ENCODE assay signal across 1 cellular context in the genomic region with DNA sequence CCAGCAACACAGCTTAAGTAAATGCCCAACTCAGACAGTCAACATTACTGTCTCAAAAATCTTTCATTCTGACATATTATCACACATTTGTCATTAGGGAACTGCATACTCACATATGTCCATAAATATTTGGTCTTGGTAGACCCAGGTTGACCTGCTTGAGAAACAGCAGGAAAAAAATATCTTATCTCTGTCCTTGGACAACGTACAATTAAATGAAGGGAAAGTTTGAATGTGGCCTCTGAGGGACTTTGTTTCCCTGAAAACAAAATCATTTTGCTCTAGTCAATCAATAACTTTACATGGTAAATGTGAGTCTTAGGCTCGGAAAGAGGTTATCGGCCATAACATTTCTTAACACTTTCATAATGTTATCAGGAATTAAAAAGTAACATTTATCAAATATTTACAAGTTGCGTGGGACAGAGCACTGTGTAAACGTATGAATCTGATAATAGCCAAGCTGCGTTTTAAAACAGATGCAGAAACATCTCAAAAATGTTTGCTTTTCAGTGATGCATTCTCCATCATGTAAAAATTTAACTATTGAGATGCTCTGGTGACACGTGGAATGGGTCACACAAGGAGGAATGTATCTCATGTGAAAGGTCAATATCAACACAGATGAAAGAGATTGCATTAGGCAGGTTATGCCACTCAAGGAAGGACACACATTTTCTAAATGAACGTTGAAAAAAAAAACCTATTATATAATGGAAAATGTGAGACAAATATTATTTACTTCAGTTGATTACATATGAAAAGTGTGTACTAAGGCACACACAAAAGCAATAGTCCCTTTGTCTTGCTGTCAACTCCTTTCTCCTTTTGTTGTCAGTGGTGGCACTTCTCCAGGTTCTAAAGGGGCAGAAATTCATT.
TF ChIP-seq lines count a peak whose summit lies in the region.

No MANE protein-coding gene starts in this region.

TF ChIP-seq in HepG2, 621 proteins besides CTCF, POLR2A, EP300 and RAD21 (continued from another document and continues in another):
- TF ChIP-seq, protein P1, sequence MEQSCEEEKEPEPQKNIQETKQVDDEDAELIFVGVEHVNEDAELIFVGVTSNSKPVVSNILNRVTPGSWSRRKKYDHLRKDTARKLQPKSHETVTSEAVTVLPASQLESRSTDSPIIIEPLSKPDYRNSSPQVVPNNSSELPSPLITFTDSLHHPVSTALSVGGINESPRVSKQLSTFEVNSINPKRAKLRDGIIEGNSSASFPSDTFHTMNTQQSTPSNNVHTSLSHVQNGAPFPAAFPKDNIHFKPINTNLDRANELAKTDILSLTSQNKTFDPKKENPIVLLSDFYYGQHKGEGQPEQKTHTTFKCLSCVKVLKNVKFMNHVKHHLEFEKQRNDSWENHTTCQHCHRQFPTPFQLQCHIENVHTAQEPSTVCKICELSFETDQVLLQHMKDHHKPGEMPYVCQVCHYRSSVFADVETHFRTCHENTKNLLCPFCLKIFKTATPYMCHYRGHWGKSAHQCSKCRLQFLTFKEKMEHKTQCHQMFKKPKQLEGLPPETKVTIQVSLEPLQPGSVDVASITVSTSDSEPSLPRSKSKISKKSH (CRISPR knock-in tag; IDR thresholded peaks at IDR 0.05; ENCODE audit: borderline replicate concordance) = no peak
- TF ChIP-seq RORA (CRISPR knock-in tag; IDR thresholded peaks at IDR 0.05) (0 out of 2 replicates have a peak, but pooled peaks have one; percentile 59), ZNF234 (CRISPR knock-in tag; conservative IDR thresholded peaks at IDR 0.05) (no peak), ZFP36L2 (CRISPR knock-in tag; IDR thresholded peaks at IDR 0.05) (no peak), ZNF563 (CRISPR knock-in tag; IDR thresholded peaks at IDR 0.05) (no peak), TBL1XR1 (IDR thresholded peaks at IDR 0.05; ENCODE audit: borderline replicate concordance, low read length, partially characterized antibody) (peak; percentile 89), KDM2A (CRISPR knock-in tag; IDR thresholded peaks at IDR 0.05; ENCODE audit: borderline replicate concordance, low read depth) (no peak), GATA4 (IDR thresholded peaks at IDR 0.05; ENCODE audit: borderline replicate concordance, low read depth) (peak; percentile 100), FOXK1 (CRISPR knock-in tag; IDR thresholded peaks at IDR 0.05; ENCODE audit: borderline replicate concordance, low read depth) (peak; percentile 97; the same call in 1 of the 2 replicates), SNAPC2 (CRISPR knock-in tag; IDR thresholded peaks at IDR 0.05) (peak; percentile 50), ZNF230 (CRISPR knock-in tag; IDR thresholded peaks at IDR 0.05) (no peak), DNMT3B (CRISPR knock-in tag; conservative IDR thresholded peaks at IDR 0.05) (no peak; the same call in 1 of the 2 replicates), DR1 (CRISPR knock-in tag; IDR thresholded peaks at IDR 0.05) (no peak), ZNF737 (CRISPR knock-in tag; IDR thresholded peaks at IDR 0.05; ENCODE audit: borderline replicate concordance) (no peak), MAFK (conservative IDR thresholded peaks at IDR 0.05 in 1 of 2, IDR thresholded peaks at IDR 0.05 in 1 of 2; ENCODE audit: low read length in 2 of 2) (no peak), SMAD3 (CRISPR knock-in tag; IDR thresholded peaks at IDR 0.05) (peak; percentile 71), ZFP1 (CRISPR knock-in tag; IDR thresholded peaks at IDR 0.05) (peak; percentile 55), TBX3 (IDR thresholded peaks at IDR 0.05; ENCODE audit: borderline replicate concordance) (peak; percentile 92), ZNF614 (CRISPR knock-in tag; IDR thresholded peaks at IDR 0.05; ENCODE audit: borderline replicate concordance) (0 out of 2 replicates have a peak, but pooled peaks have one; percentile 31), RBM22 (optimal IDR thresholded peaks at IDR 0.05; ENCODE audit: low read length) (no peak), GFI1 (CRISPR knock-in tag; IDR thresholded peaks at IDR 0.05; ENCODE audit: borderline replicate concordance) (peak; percentile 93), ZNF260 (CRISPR knock-in tag; IDR thresholded peaks at IDR 0.05; ENCODE audit: borderline replicate concordance, low read depth) (no peak)
- TF ChIP-seq, protein P2, sequence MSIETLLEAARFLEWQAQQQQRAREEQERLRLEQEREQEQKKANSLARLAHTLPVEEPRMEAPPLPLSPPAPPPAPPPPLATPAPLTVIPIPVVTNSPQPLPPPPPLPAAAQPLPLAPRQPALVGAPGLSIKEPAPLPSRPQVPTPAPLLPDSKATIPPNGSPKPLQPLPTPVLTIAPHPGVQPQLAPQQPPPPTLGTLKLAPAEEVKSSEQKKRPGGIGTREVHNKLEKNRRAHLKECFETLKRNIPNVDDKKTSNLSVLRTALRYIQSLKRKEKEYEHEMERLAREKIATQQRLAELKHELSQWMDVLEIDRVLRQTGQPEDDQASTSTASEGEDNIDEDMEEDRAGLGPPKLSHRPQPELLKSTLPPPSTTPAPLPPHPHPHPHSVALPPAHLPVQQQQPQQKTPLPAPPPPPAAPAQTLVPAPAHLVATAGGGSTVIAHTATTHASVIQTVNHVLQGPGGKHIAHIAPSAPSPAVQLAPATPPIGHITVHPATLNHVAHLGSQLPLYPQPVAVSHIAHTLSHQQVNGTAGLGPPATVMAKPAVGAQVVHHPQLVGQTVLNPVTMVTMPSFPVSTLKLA (IDR thresholded peaks at IDR 0.05) = peak; percentile 90
- TF ChIP-seq, protein P3, sequence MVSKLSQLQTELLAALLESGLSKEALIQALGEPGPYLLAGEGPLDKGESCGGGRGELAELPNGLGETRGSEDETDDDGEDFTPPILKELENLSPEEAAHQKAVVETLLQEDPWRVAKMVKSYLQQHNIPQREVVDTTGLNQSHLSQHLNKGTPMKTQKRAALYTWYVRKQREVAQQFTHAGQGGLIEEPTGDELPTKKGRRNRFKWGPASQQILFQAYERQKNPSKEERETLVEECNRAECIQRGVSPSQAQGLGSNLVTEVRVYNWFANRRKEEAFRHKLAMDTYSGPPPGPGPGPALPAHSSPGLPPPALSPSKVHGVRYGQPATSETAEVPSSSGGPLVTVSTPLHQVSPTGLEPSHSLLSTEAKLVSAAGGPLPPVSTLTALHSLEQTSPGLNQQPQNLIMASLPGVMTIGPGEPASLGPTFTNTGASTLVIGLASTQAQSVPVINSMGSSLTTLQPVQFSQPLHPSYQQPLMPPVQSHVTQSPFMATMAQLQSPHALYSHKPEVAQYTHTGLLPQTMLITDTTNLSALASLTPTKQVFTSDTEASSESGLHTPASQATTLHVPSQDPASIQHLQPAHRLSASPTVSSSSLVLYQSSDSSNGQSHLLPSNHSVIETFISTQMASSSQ (IDR thresholded peaks at IDR 0.05; ENCODE audit: low read depth) = peak; percentile 99
- TF ChIP-seq, protein P3 (CRISPR knock-in tag; IDR thresholded peaks at IDR 0.05; ENCODE audit: borderline replicate concordance) = peak; percentile 99
- TF ChIP-seq, protein P4, sequence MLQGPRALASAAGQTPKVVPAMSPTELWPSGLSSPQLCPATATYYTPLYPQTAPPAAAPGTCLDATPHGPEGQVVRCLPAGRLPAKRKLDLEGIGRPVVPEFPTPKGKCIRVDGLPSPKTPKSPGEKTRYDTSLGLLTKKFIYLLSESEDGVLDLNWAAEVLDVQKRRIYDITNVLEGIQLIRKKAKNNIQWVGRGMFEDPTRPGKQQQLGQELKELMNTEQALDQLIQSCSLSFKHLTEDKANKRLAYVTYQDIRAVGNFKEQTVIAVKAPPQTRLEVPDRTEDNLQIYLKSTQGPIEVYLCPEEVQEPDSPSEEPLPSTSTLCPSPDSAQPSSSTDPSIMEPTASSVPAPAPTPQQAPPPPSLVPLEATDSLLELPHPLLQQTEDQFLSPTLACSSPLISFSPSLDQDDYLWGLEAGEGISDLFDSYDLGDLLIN (CRISPR knock-in tag; IDR thresholded peaks at IDR 0.05; ENCODE audit: borderline replicate concordance) = no peak
- TF ChIP-seq, protein P5, sequence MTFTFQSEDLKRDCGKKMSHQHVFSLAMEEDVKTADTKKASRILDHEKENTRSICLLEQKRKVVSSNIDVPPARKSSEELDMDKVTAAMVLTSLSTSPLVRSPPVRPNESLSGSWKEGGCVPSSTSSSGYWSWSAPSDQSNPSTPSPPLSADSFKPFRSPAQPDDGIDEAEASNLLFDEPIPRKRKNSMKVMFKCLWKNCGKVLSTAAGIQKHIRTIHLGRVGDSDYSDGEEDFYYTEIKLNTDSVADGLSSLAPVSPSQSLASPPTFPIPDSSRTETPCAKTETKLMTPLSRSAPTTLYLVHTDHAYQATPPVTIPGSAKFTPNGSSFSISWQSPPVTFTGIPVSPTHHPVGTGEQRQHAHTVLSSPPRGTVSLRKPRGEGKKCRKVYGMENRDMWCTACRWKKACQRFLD (CRISPR knock-in tag; IDR thresholded peaks at IDR 0.05; ENCODE audit: borderline replicate concordance) = no peak
- TF ChIP-seq, protein P6, sequence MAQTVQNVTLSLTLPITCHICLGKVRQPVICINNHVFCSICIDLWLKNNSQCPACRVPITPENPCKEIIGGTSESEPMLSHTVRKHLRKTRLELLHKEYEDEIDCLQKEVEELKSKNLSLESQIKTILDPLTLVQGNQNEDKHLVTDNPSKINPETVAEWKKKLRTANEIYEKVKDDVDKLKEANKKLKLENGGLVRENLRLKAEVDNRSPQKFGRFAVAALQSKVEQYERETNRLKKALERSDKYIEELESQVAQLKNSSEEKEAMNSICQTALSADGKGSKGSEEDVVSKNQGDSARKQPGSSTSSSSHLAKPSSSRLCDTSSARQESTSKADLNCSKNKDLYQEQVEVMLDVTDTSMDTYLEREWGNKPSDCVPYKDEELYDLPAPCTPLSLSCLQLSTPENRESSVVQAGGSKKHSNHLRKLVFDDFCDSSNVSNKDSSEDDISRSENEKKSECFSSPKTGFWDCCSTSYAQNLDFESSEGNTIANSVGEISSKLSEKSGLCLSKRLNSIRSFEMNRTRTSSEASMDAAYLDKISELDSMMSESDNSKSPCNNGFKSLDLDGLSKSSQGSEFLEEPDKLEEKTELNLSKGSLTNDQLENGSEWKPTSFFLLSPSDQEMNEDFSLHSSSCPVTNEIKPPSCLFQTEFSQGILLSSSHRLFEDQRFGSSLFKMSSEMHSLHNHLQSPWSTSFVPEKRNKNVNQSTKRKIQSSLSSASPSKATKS (CRISPR knock-in tag; IDR thresholded peaks at IDR 0.05) = no peak
- TF ChIP-seq, protein P7, sequence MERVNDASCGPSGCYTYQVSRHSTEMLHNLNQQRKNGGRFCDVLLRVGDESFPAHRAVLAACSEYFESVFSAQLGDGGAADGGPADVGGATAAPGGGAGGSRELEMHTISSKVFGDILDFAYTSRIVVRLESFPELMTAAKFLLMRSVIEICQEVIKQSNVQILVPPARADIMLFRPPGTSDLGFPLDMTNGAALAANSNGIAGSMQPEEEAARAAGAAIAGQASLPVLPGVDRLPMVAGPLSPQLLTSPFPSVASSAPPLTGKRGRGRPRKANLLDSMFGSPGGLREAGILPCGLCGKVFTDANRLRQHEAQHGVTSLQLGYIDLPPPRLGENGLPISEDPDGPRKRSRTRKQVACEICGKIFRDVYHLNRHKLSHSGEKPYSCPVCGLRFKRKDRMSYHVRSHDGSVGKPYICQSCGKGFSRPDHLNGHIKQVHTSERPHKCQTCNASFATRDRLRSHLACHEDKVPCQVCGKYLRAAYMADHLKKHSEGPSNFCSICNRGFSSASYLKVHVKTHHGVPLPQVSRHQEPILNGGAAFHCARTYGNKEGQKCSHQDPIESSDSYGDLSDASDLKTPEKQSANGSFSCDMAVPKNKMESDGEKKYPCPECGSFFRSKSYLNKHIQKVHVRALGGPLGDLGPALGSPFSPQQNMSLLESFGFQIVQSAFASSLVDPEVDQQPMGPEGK (CRISPR knock-in tag; IDR thresholded peaks at IDR 0.05) = peak; percentile 50; the same call in 1 of the 2 replicates
- TF ChIP-seq, protein P8, sequence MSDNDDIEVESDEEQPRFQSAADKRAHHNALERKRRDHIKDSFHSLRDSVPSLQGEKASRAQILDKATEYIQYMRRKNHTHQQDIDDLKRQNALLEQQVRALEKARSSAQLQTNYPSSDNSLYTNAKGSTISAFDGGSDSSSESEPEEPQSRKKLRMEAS (IDR thresholded peaks at IDR 0.05) = peak; percentile 83
- TF ChIP-seq, protein P9, sequence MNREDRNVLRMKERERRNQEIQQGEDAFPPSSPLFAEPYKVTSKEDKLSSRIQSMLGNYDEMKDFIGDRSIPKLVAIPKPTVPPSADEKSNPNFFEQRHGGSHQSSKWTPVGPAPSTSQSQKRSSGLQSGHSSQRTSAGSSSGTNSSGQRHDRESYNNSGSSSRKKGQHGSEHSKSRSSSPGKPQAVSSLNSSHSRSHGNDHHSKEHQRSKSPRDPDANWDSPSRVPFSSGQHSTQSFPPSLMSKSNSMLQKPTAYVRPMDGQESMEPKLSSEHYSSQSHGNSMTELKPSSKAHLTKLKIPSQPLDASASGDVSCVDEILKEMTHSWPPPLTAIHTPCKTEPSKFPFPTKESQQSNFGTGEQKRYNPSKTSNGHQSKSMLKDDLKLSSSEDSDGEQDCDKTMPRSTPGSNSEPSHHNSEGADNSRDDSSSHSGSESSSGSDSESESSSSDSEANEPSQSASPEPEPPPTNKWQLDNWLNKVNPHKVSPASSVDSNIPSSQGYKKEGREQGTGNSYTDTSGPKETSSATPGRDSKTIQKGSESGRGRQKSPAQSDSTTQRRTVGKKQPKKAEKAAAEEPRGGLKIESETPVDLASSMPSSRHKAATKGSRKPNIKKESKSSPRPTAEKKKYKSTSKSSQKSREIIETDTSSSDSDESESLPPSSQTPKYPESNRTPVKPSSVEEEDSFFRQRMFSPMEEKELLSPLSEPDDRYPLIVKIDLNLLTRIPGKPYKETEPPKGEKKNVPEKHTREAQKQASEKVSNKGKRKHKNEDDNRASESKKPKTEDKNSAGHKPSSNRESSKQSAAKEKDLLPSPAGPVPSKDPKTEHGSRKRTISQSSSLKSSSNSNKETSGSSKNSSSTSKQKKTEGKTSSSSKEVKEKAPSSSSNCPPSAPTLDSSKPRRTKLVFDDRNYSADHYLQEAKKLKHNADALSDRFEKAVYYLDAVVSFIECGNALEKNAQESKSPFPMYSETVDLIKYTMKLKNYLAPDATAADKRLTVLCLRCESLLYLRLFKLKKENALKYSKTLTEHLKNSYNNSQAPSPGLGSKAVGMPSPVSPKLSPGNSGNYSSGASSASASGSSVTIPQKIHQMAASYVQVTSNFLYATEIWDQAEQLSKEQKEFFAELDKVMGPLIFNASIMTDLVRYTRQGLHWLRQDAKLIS (CRISPR knock-in tag; IDR thresholded peaks at IDR 0.05) = no peak
- TF ChIP-seq, protein P10, sequence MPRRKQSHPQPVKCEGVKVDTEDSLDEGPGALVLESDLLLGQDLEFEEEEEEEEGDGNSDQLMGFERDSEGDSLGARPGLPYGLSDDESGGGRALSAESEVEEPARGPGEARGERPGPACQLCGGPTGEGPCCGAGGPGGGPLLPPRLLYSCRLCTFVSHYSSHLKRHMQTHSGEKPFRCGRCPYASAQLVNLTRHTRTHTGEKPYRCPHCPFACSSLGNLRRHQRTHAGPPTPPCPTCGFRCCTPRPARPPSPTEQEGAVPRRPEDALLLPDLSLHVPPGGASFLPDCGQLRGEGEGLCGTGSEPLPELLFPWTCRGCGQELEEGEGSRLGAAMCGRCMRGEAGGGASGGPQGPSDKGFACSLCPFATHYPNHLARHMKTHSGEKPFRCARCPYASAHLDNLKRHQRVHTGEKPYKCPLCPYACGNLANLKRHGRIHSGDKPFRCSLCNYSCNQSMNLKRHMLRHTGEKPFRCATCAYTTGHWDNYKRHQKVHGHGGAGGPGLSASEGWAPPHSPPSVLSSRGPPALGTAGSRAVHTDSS (CRISPR knock-in tag; conservative IDR thresholded peaks at IDR 0.05) = no peak
